Comparison of ENCODE assay signal across 15 cellular contexts in genomic region chr6:111367393-111368088, GRCh38.
DNase-seq lines count a peak whose midpoint lies in the region; ATAC-seq, FAIRE-seq and TF ChIP-seq lines count a peak whose summit lies in the region.
"Had no signal": no experiment of that assay in that cellular context is flagged by ENCODE, and none has a peak within 500 bp of the region (broad histone marks: within the 10 kb centered on the region; RNA-seq: fewer than 3 reads in every experiment).

No MANE protein-coding gene starts in this region.

- SMC1A ChIA-PET in GM12878 (lab: Charles Lee; ENCODE audit: uncharacterized antibody, unreplicated experiment) = interaction anchor here (0.6 to 2.1 kb wide), 12 partner anchors 14 to 327 kb away, joined by 3 to 10 read pairs (median 4); a partner anchor contains a TSS

- TF ChIP-seq RAD21 in GM12878 (IDR thresholded peaks at IDR 0.05; ENCODE audit: insufficient read depth, low read depth, low read length) = no peak

- H3K4me3 ChIP-seq in Caco-2 (ENCODE audit: low read depth, low read length) (no peak overlapping the region), GM12878 (no peak overlapping the region)
- H3K4me3 ChIP-seq: heart left ventricle, SJSA1 had no signal

- no peaks in the 10 kb centered on the region for H3K27me3 Mint-ChIP-seq in Caco-2 (ENCODE audit: insufficient read depth, unreplicated experiment)
- H3K27me3 Mint-ChIP-seq in stimulated activated naive B cell treated with anti-CD40 and anti-IgM and Interleukin-4, amounts not matched to agents 10 μg/mL and 1 μg/mL and 100 μg/mL, for 72 hours = no peaks in the 10 kb centered on the region
- H3K27me3 Mint-ChIP-seq: IgD-negative memory B cell had no signal

- H3K79me2 ChIP-seq in GM12878 (ENCODE audit: control insufficient read depth, insufficient read depth, low read length) = no peaks in the 10 kb centered on the region

- TF ChIP-seq EP300 in GM12878 (IDR thresholded peaks at IDR 0.05; ENCODE audit: borderline replicate concordance in 1 of 2, control insufficient read depth in 1 of 2, low read depth in 2 of 2, low read length in 2 of 2) = no peak

- no peak overlapping the region for H2AFZ ChIP-seq in GM12878 (ENCODE audit: control insufficient read depth, low read depth, low read length)

- in situ Hi-C loops in GM12878 (cut with MboI) = no loop called here

- H3K9me3 ChIP-seq in Caco-2 (no peaks in the 10 kb centered on the region), GM12878 (replicated peaks; ENCODE audit: control insufficient read depth, insufficient read depth, low read length) (no peaks in the 10 kb centered on the region)
- H3K9me3 ChIP-seq: heart left ventricle, SJSA1 had no signal

- no peaks in the 10 kb centered on the region for H3K36me3 ChIP-seq in Caco-2 (ENCODE audit: control insufficient read depth, insufficient read depth, low read length)
- peaks cover 0 to 9% of the 10 kb centered on the region in 2 experiments; a peak in 1 of 4 replicates for H3K36me3 ChIP-seq in GM12878 (ENCODE audit: control insufficient read depth in 2 of 2, insufficient read depth in 2 of 2, low read length in 1 of 2)

- no peaks in the 10 kb centered on the region for H3K9me3 Mint-ChIP-seq in Caco-2 (ENCODE audit: unreplicated experiment)
- H3K9me3 Mint-ChIP-seq in stimulated activated naive B cell treated with anti-CD40 and anti-IgM and Interleukin-4, amounts not matched to agents 10 μg/mL and 1 μg/mL and 100 μg/mL, for 72 hours = no peaks in the 10 kb centered on the region
- H3K9me3 Mint-ChIP-seq: IgD-negative memory B cell had no signal

- TF ChIP-seq CTCF in Caco-2 (IDR thresholded peaks at IDR 0.05; ENCODE audit: insufficient read depth in 1 of 2, low read depth in 1 of 2, low read length in 1 of 2, severe bottlenecking in 1 of 2, unreplicated experiment in 1 of 2) = no peak
- TF ChIP-seq CTCF in GM12878 (IDR thresholded peaks at IDR 0.05 in 2 of 3, conservative IDR thresholded peaks at IDR 0.05 in 1 of 3; ENCODE audit: control insufficient read depth in 2 of 3, extremely low read depth in 1 of 3, insufficient read depth in 1 of 3, low read depth in 3 of 3, low read length in 3 of 3) = no peak
- TF ChIP-seq CTCF in GM10248 (IDR thresholded peaks at IDR 0.05; ENCODE audit: control extremely low read depth, extremely low read depth, low read depth, missing control alignments) = no peak

- BruUV-seq in Caco-2 (replicated peaks; lab: Mats Ljungman, UMichigan) = TSS peak; percentile 16
- TSS peak; percentile 20 for BruUV-seq in GM12878 (replicated peaks; lab: Mats Ljungman, UMichigan)

- H3K4me3 Mint-ChIP-seq in Caco-2 (ENCODE audit: unreplicated experiment) = no peak overlapping the region
- no peak overlapping the region for H3K4me3 Mint-ChIP-seq in stimulated activated naive B cell treated with anti-CD40 and anti-IgM and Interleukin-4, amounts not matched to agents 10 μg/mL and 1 μg/mL and 100 μg/mL, for 72 hours
- H3K4me3 Mint-ChIP-seq: IgD-negative memory B cell had no signal

- ATAC-seq in GM18870 (IDR thresholded peaks at IDR 0.05; ENCODE audit: unreplicated experiment) (peak; percentile 61), HG03354 (IDR thresholded peaks at IDR 0.05; ENCODE audit: poor library complexity, severe bottlenecking, unreplicated experiment) (peak; percentile 43), GM12878 (peak; percentile 83)
- ATAC-seq in stimulated activated naive B cell treated with anti-CD40 and anti-IgM and Interleukin-4, amounts not matched to agents 10 μg/mL and 1 μg/mL and 100 μg/mL, for 72 hours (replicated peaks) = no peak
- ATAC-seq: heart left ventricle had no signal

- WGBS in GM12878 (ENCODE audit: insufficient coverage, insufficient replicate concordance, low lambda C conversion rate, missing lambda C conversion rate) = 75% methylated on average over 9 of the region's 9 CpGs

- CTCF ChIA-PET in Caco-2 (lab: Charles Lee) = no interaction called here
- CTCF ChIA-PET in GM12878 (lab: Yijun Ruan, JAX) = interaction anchor here (0.9 to 3.5 kb wide), 6 partner anchors 10 to 111 kb away, joined by 3 to 24 read pairs (median 3); a partner anchor contains a TSS
- CTCF ChIA-PET in GM10248 (lab: Yijun Ruan, JAX) = interaction anchor here (0.7 to 2.4 kb wide), 4 partner anchors 11 to 21 kb away, joined by 3 to 7 read pairs (median 4); no protein-coding TSS in a partner anchor

- RAD21 ChIA-PET in GM12878 (lab: Charles Lee; ENCODE audit: unreplicated experiment) = interaction anchor here (1.0 to 3.3 kb wide), 5 partner anchors 45 to 238 kb away, joined by 3 to 21 read pairs (median 3); partner anchors contain the start of gene TRAF3IP2

- peak; percentile 49 for FAIRE-seq in GM12878 (lab: Jason Lieb, UNC)

- H3K9ac ChIP-seq in GM12878 (ENCODE audit: control insufficient read depth, insufficient read depth, low read length) = no peak overlapping the region

- peak overlapping the region; percentile 48 for H3K4me2 ChIP-seq in GM12878 (ENCODE audit: control insufficient read depth, insufficient read depth)

- no peaks in the 10 kb centered on the region for H3K4me1 ChIP-seq in Caco-2
- peaks cover 12% of the 10 kb centered on the region for H3K4me1 ChIP-seq in GM12878 (ENCODE audit: control insufficient read depth, insufficient read depth, low read length)
- H3K4me1 ChIP-seq: heart left ventricle, SJSA1 had no signal

- POLR2A ChIA-PET in Caco-2 (lab: Charles Lee) = no interaction called here
- POLR2A ChIA-PET in GM12878 (lab: Charles Lee) = interaction anchor here (0.9 kb wide), 1 partner anchor 26 kb away, joined by 3 read pairs; no protein-coding TSS in a partner anchor
- POLR2A ChIA-PET in GM10248 (lab: Yijun Ruan, JAX) = no interaction called here

- H3K27ac ChIP-seq in GM12878 (ENCODE audit: control insufficient read depth, insufficient read depth) = no peak overlapping the region
- H3K27ac ChIP-seq: SJSA1 had no signal

- no peaks in the 10 kb centered on the region for H3K4me1 Mint-ChIP-seq in Caco-2 (ENCODE audit: low read depth, unreplicated experiment)
- H3K4me1 Mint-ChIP-seq in stimulated activated naive B cell treated with anti-CD40 and anti-IgM and Interleukin-4, amounts not matched to agents 10 μg/mL and 1 μg/mL and 100 μg/mL, for 72 hours = no peaks in the 10 kb centered on the region

- H4K20me1 ChIP-seq in GM12878 (ENCODE audit: control insufficient read depth, insufficient read depth) = no peaks in the 10 kb centered on the region

- no peak for TF ChIP-seq POLR2A in GM12878 (IDR thresholded peaks at IDR 0.05; ENCODE audit: low read depth, low read length)

- DNase-seq in Caco-2 = no peak
- DNase-seq in GM12878 (ENCODE audit: low read depth, low spot score) = peak; percentile 32
- no peak for DNase-seq in GM10248 (ENCODE audit: extremely low spot score)
- DNase-seq in NCI-H1092 treated with DMSO at 0.1 percent for 48 hours (lab: John Stamatoyannopoulos, UW) = no peak
- DNase-seq in CD1c-positive myeloid dendritic cell (ENCODE audit: extremely low spot score) = no peak
- DNase-seq in stimulated activated naive B cell treated with anti-CD40 and anti-IgM and Interleukin-4, amounts not matched to agents 10 μg/mL and 1 μg/mL and 100 μg/mL, for 72 hours = no peak
- DNase-seq: activated CD8-positive, alpha-beta memory T cell treated with anti-CD3 and anti-CD28 coated beads, Interleukin-2, amount 50 U/mL, for 48 hours; Calu3; heart left ventricle; NCI-H2227 treated with DMSO at 0.1 percent for 48 hours; stimulated activated CD4-positive, alpha-beta T cell treated with anti-CD3 and anti-CD28 coated beads, Interleukin-12 subunit alpha, Interleukin-12 subunit beta, amount 100 ng/mL, for 4 hours had no signal

- H3K27me3 ChIP-seq in Caco-2 (replicated peaks; ENCODE audit: control insufficient read depth, insufficient read depth, low read length) (no peaks in the 10 kb centered on the region), GM12878 (replicated peaks in 1 of 2; ENCODE audit: control insufficient read depth in 2 of 2, insufficient read depth in 2 of 2, low read length in 1 of 2) (no peaks in the 10 kb centered on the region)
- H3K27me3 ChIP-seq: heart left ventricle, SJSA1 had no signal

- no peak overlapping the region for H3K27ac Mint-ChIP-seq in Caco-2 (ENCODE audit: unreplicated experiment)
- H3K27ac Mint-ChIP-seq in stimulated activated naive B cell treated with anti-CD40 and anti-IgM and Interleukin-4, amounts not matched to agents 10 μg/mL and 1 μg/mL and 100 μg/mL, for 72 hours = no peak overlapping the region

- H3K36me3 Mint-ChIP-seq in Caco-2 (ENCODE audit: insufficient read depth, unreplicated experiment) = peaks cover 12% of the 10 kb centered on the region
- H3K36me3 Mint-ChIP-seq in stimulated activated naive B cell treated with anti-CD40 and anti-IgM and Interleukin-4, amounts not matched to agents 10 μg/mL and 1 μg/mL and 100 μg/mL, for 72 hours = peaks cover 20 to 25% of the 10 kb centered on the region in 2 donors

- intact Hi-C loops in Caco-2 (cut with micrococcal nuclease; ENCODE audit: unreplicated experiment) (no loop called here), GM12878 (cut with micrococcal nuclease; ENCODE audit: unreplicated experiment) (loop anchor here (5.0 kb wide), 2 partner anchors 110 to 675 kb away; no protein-coding TSS in a partner anchor)

TF ChIP-seq in GM12878, 131 proteins besides CTCF, POLR2A, EP300 and RAD21:
- TF ChIP-seq TBL1XR1 (IDR thresholded peaks at IDR 0.05; ENCODE audit: low read depth, low read length) = no peak
- no peak for TF ChIP-seq CBX5 (IDR thresholded peaks at IDR 0.05; ENCODE audit: low read depth)
- no peak for TF ChIP-seq CHD1 (IDR thresholded peaks at IDR 0.05; ENCODE audit: low read depth, low read length)
- TF ChIP-seq JUNB (IDR thresholded peaks at IDR 0.05) = peak; percentile 76
- 0 out of 2 replicates have a peak, but pooled peaks have one; percentile 43 for TF ChIP-seq EED (IDR thresholded peaks at IDR 0.05; ENCODE audit: low read depth)
- peak; percentile 75 for TF ChIP-seq IRF4 (IDR thresholded peaks at IDR 0.05; ENCODE audit: low read depth, low read length)
- peak; percentile 59 for TF ChIP-seq RUNX3 (IDR thresholded peaks at IDR 0.05; ENCODE audit: low read length)
TF ChIP-seq in GM12878: peak in this region for 4.

Comparison
In these comparisons a context has a peak if more than half of its experiments do, and no peak if none do; other contexts are left out.
1. ATAC-seq: peak in GM18870 (single experiment), HG03354 (single experiment) and GM12878 (single experiment); none in stimulated activated naive B cell treated with anti-CD40 and anti-IgM and Interleukin-4, amounts not matched to agents 10 μg/mL and 1 μg/mL and 100 μg/mL, for 72 hours (0 of 2).